In the genomic region with DNA sequence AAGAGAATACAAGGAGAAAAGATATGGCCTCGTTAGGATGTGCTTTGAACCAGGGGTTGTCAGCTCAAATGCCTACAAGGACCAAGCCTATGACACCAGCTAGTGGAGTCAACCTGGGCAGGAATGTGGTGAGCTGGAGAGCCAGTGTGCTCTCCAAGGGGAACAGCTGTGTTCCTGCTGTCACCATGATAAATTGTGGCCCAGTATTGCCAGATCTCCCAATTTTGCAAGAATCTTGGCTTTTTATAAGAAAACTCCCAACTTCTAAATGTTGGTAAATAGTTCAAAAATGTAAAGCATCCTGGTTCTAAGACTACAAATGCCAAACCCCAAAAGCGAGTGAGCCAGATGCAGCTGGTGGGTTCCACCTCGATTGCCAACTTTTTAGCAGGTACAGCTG, we compare ENCODE assay signal across 25 cellular contexts.
A peak's percentile ranks its signal among the peaks of the same experiment; 100 is the strongest.
DNase-seq lines count a peak whose midpoint lies in the region; ATAC-seq and TF ChIP-seq lines count a peak whose summit lies in the region.
"Had no signal": no experiment of that assay in that cellular context is flagged by ENCODE, and none has a peak within 500 bp of the region (broad histone marks: within the 10 kb centered on the region; RNA-seq: fewer than 3 reads in every experiment).

No MANE protein-coding gene starts in this region.

- H3K4me2 ChIP-seq in PC-9 = no peak overlapping the region
- H3K4me2 ChIP-seq: SK-N-SH had no signal

- intact Hi-C loops in Right ventricle myocardium superior (cut with DNase I) (no loop called here), left ventricle myocardium superior (cut with micrococcal nuclease) (no loop called here), gastrocnemius medialis (cut with DNase I; ENCODE audit: low total_unique reads) (loop anchor here (5.0 kb wide), 1 partner anchor 116 kb away; no protein-coding TSS in a partner anchor), PC-9 (cut with micrococcal nuclease; ENCODE audit: unreplicated experiment) (no loop called here)

- POLR2A ChIA-PET in PC-9 (lab: Charles Lee; ENCODE audit: unreplicated experiment) = no interaction called here

- H4K20me1 ChIP-seq in PC-9 (ENCODE audit: insufficient read depth) = no peaks in the 10 kb centered on the region

- in situ Hi-C loops in gastrocnemius medialis (cut with MboI; ENCODE audit: low sequenced_read_pairs in 4 of 4) = no loop called here

- CTCF ChIA-PET in PC-9 (lab: Charles Lee) = no interaction called here

- TF ChIP-seq POLR2A in gastrocnemius medialis (IDR thresholded peaks at IDR 0.05) = no peak

- no peaks in the 10 kb centered on the region for H3K27me3 ChIP-seq in right atrium auricular region
- H3K27me3 ChIP-seq in gastrocnemius medialis = no peaks in the 10 kb centered on the region
- no peaks in the 10 kb centered on the region for H3K27me3 ChIP-seq in PC-9 (ENCODE audit: insufficient read depth, low read depth)

- H3K4me3 ChIP-seq in right atrium auricular region = no peak overlapping the region
- no peak overlapping the region for H3K4me3 ChIP-seq in gastrocnemius medialis
- no peak overlapping the region for H3K4me3 ChIP-seq in PC-9
- H3K4me3 ChIP-seq: K562 had no signal

- DNase-seq in Right ventricle myocardium superior (peak; percentile 42), right atrium auricular region (ENCODE audit: low spot score) (no peak), LHCN-M2 (ENCODE audit: low read depth) (peak; percentile 36), left ventricle myocardium superior (no peak), gastrocnemius medialis (peak in 1 of 2 donors; percentile 52), SHP77 treated with DMSO at 0.1 percent for 48 hours (lab: John Stamatoyannopoulos, UW) (no peak), PC-9 (no peak)
- DNase-seq: Caco-2; CD8-positive, alpha-beta T cell; DMS79 treated with DMSO at 0.1 percent for 48 hours; GF-D8; Kasumi-1; MV-4-11; NCI-H1105; NCI-H1436 treated with DMSO at 0.1 percent for 48 hours; NCI-H187 treated with DMSO at 0.1 percent for 48 hours; NCI-H446; NCI-H524 treated with DMSO at 0.1 percent for 48 hours; NCI-H774; SK-N-SH had no signal

- no peak for TF ChIP-seq CTCF in right atrium auricular region (IDR thresholded peaks at IDR 0.05)
- no peak for TF ChIP-seq CTCF in gastrocnemius medialis (IDR thresholded peaks at IDR 0.05 in 4 of 5, conservative IDR thresholded peaks at IDR 0.05 in 1 of 5)
- TF ChIP-seq CTCF in PC-9 (conservative IDR thresholded peaks at IDR 0.05) = no peak

- BruUV-seq in PC-9 (replicated peaks; lab: Mats Ljungman, UMichigan) = no TSS peak

- H3K9me3 ChIP-seq in right atrium auricular region = no peaks in the 10 kb centered on the region
- no peaks in the 10 kb centered on the region for H3K9me3 ChIP-seq in gastrocnemius medialis
- H3K9me3 ChIP-seq in PC-9 (ENCODE audit: insufficient read depth, low read depth) = no peaks in the 10 kb centered on the region
- H3K9me3 ChIP-seq: Caco-2, SK-N-SH had no signal

- no peaks in the 10 kb centered on the region for H3F3A ChIP-seq in PC-9 (ENCODE audit: insufficient read depth, low read depth)

- no peak overlapping the region for H2AFZ ChIP-seq in PC-9

- no peaks in the 10 kb centered on the region for H3K9me2 ChIP-seq in PC-9 (ENCODE audit: insufficient read depth)
- H3K9me2 ChIP-seq: SK-N-SH had no signal

- no peaks in the 10 kb centered on the region for H3K79me2 ChIP-seq in PC-9 (ENCODE audit: low read depth)

- peaks cover 0 to 5% of the 10 kb centered on the region in 2 donors for H3K4me1 ChIP-seq in right atrium auricular region
- peaks cover 24 to 27% of the 10 kb centered on the region in 2 donors for H3K4me1 ChIP-seq in gastrocnemius medialis
- H3K4me1 ChIP-seq in PC-9 (replicated peaks; ENCODE audit: insufficient read depth) = no peaks in the 10 kb centered on the region
- H3K4me1 ChIP-seq: Caco-2 had no signal

- H3K27ac ChIP-seq in right atrium auricular region = no peak overlapping the region
- H3K27ac ChIP-seq in gastrocnemius medialis = peak overlapping the region in 1 of 4 donors; percentile 37
- no peak overlapping the region for H3K27ac ChIP-seq in PC-9
- H3K27ac ChIP-seq: C4-2B, RWPE1 had no signal

- ATAC-seq in Right ventricle myocardium superior (ENCODE audit: poor library complexity) (peak; percentile 89), left ventricle myocardium superior (peak; percentile 85), gastrocnemius medialis (peak; percentile 72 to 76), HG03460 (IDR thresholded peaks at IDR 0.05; ENCODE audit: unreplicated experiment) (no peak)
- ATAC-seq: CD8-positive, alpha-beta T cell; K562; Panc1 had no signal

- no peaks in the 10 kb centered on the region for H3K36me3 ChIP-seq in right atrium auricular region
- no peaks in the 10 kb centered on the region for H3K36me3 ChIP-seq in gastrocnemius medialis
- H3K36me3 ChIP-seq in PC-9 (ENCODE audit: low read depth) = no peaks in the 10 kb centered on the region

Comparison
In these comparisons a context has a peak if more than half of its experiments do, and no peak if none do; other contexts are left out.
1. DNase-seq: peak in Right ventricle myocardium superior (single experiment) and LHCN-M2 (single experiment); none in right atrium auricular region (single experiment), left ventricle myocardium superior (single experiment), SHP77 treated with DMSO at 0.1 percent for 48 hours (single experiment) and PC-9 (0 of 2).